ENCODE assay signal across 8 cellular contexts in the genomic region with DNA sequence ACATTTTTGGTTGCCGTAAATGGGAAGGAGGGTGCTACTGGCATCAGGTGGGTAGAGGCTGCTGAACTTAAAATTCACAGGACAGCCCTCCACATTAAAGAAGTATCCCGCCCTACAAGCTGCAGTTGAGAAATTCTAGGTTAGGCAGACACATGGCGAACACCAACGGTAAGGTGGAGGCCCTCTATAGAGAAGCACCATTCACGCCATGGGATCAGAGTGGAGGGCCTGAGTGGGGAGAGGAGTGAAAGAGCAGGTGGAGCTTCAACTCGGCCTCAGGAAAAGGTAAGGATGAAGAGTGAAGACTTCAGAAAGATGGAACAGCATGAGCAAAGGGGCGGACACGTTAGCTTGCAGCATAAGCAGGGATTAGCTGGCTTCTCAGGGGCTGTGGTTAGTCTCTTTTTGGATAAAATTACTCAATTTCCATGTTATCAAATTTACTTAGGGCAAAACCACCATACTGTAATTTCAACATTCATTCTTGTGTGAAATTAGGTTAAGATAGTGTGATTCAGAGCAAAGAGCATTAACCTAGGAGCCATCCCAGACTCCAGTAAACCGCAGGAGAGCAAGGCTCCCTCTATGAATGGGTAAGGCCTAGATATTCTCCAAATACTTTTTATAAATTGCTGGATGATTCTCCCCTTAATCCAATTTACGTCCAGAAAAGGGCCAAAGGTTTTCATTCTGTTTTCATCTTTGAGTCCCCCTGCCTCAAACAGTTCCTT. TPM values are rescaled to one million over a fixed set of nuclear protein-coding genes. Genes with fewer than 3 reads are reported as not detected.
A peak's percentile ranks its signal among the peaks of the same experiment; 100 is the strongest.
DNase-seq lines count a peak whose midpoint lies in the region; ATAC-seq and TF ChIP-seq lines count a peak whose summit lies in the region.

No MANE protein-coding gene starts in this region.

- POLR2A ChIA-PET in PC-3 (lab: Charles Lee; ENCODE audit: unreplicated experiment): no interaction called here

- H2AFZ ChIP-seq in PC-3 (ENCODE audit: low read length) (peak overlapping the region; percentile 90), trophoblast cell (ENCODE audit: insufficient read depth, low read length, poor library complexity) (no peak overlapping the region)

- H4K12ac ChIP-seq in trophoblast cell (ENCODE audit: low read depth, low read length): no peak overlapping the region

- H3K18ac ChIP-seq in trophoblast cell (ENCODE audit: low read length): no peak overlapping the region

- H4K91ac ChIP-seq in trophoblast cell (ENCODE audit: low read depth, low read length): no peak overlapping the region

- no peaks in the 10 kb centered on the region for H4K20me1 ChIP-seq in PC-3 (ENCODE audit: low read length)

- no peak overlapping the region for H2BK12ac ChIP-seq in trophoblast cell (ENCODE audit: low read length)

- H2BK5ac ChIP-seq in trophoblast cell (ENCODE audit: low read depth, low read length, poor library complexity): no peak overlapping the region

- H3K14ac ChIP-seq in trophoblast cell (ENCODE audit: low read length): no peak overlapping the region

- H3K79me2 ChIP-seq in PC-3 (ENCODE audit: low read length): peaks cover 23% of the 10 kb centered on the region
- peaks cover 6% of the 10 kb centered on the region for H3K79me2 ChIP-seq in trophoblast cell (ENCODE audit: control insufficient read depth, insufficient read depth, low read length, poor library complexity)

- peak; percentile 5 for DNase-seq in GM03348 (ENCODE audit: low spot score)
- no peak for DNase-seq in PC-3
- DNase-seq in trophoblast cell: peak in 1 of 2 donors; percentile 11
- DNase-seq in mucosa of descending colon: no peak
- DNase-seq in GM19238 (ENCODE audit: insufficient read length, low spot score): no peak

- no peaks in the 10 kb centered on the region for H3K9me2 ChIP-seq in PC-3 (replicated peaks; ENCODE audit: low read length)

- H3K23ac ChIP-seq in trophoblast cell (ENCODE audit: low read length): no peak overlapping the region

- no peak overlapping the region for H2BK120ac ChIP-seq in trophoblast cell (ENCODE audit: insufficient read depth, low read length, poor library complexity)

- H3K27ac ChIP-seq in PC-3 (ENCODE audit: low read length) (peak overlapping the region; percentile 65), trophoblast cell (ENCODE audit: low read depth, low read length) (no peak overlapping the region)

- H3K4me2 ChIP-seq in PC-3 (ENCODE audit: low read length) (peak overlapping the region; percentile 90), trophoblast cell (ENCODE audit: low read length) (peak overlapping the region; percentile 94)

- H2AK5ac ChIP-seq in trophoblast cell (ENCODE audit: low read length): no peak overlapping the region

- no peak overlapping the region for H3K4ac ChIP-seq in trophoblast cell (ENCODE audit: low read depth, low read length)

- H3K27me3 ChIP-seq in PC-3 (ENCODE audit: low read length) (no peaks in the 10 kb centered on the region), endocrine pancreas (ENCODE audit: control insufficient read depth, insufficient read depth, low read length) (no peaks in the 10 kb centered on the region), trophoblast cell (ENCODE audit: insufficient read depth, low read length) (no peaks in the 10 kb centered on the region)

- peak overlapping the region; percentile 94 for H3K9ac ChIP-seq in PC-3 (ENCODE audit: low read length)
- no peak overlapping the region for H3K9ac ChIP-seq in endocrine pancreas (ENCODE audit: control insufficient read depth, insufficient read depth, low read length)
- H3K9ac ChIP-seq in trophoblast cell (ENCODE audit: low read length): no peak overlapping the region

- peaks cover 13% of the 10 kb centered on the region for H3K4me1 ChIP-seq in PC-3 (ENCODE audit: insufficient read depth, low read length)
- no peaks in the 10 kb centered on the region for H3K4me1 ChIP-seq in endocrine pancreas (ENCODE audit: control insufficient read depth, insufficient read depth, low read length)
- H3K4me1 ChIP-seq in trophoblast cell (ENCODE audit: control insufficient read depth in 1 of 2, insufficient read depth in 2 of 2, low read length in 2 of 2): peaks cover 0 to 4% of the 10 kb centered on the region in 2 experiments
- no peaks in the 10 kb centered on the region for H3K4me1 ChIP-seq in mucosa of descending colon (ENCODE audit: low read depth)

- H3K9me3 ChIP-seq in PC-3 (ENCODE audit: low read length): no peaks in the 10 kb centered on the region
- no peaks in the 10 kb centered on the region for H3K9me3 ChIP-seq in endocrine pancreas (ENCODE audit: control insufficient read depth, low read length)
- H3K9me3 ChIP-seq in trophoblast cell (ENCODE audit: insufficient read depth, low read depth, low read length): no peaks in the 10 kb centered on the region
- H3K9me3 ChIP-seq in mucosa of descending colon: peaks cover 6% of the 10 kb centered on the region

- no TSS peak for BruUV-seq in PC-3 (replicated peaks; lab: Mats Ljungman, UMichigan)

- no CpG with 5 or more reads among the region's 10 CpGs for WGBS in trophoblast cell (ENCODE audit: extremely low coverage, insufficient coverage, insufficient read length)

- peak overlapping the region; percentile 77 for H3K4me3 ChIP-seq in PC-3 (ENCODE audit: low read length)
- H3K4me3 ChIP-seq in endocrine pancreas (ENCODE audit: control insufficient read depth, insufficient read depth, low read length): peak overlapping the region; percentile 56
- no peak overlapping the region for H3K4me3 ChIP-seq in trophoblast cell (ENCODE audit: low read depth, low read length)
- no peak overlapping the region for H3K4me3 ChIP-seq in mucosa of descending colon

- no peak overlapping the region for H4K8ac ChIP-seq in trophoblast cell (ENCODE audit: low read depth, low read length)

- CTCF ChIA-PET in PC-3 (lab: Charles Lee): no interaction called here

- peaks cover 6% of the 10 kb centered on the region for H3K79me1 ChIP-seq in trophoblast cell (ENCODE audit: low read length)

- no peak for TF ChIP-seq CTCF in PC-3 (conservative IDR thresholded peaks at IDR 0.05; ENCODE audit: low read depth, low read length)
- no peak for TF ChIP-seq CTCF in mucosa of descending colon (IDR thresholded peaks at IDR 0.05)

- no peaks in the 10 kb centered on the region for H3F3A ChIP-seq in PC-3 (ENCODE audit: low read length, unreplicated experiment)

- ATAC-seq in PC-3 (no peak), GM21423 (IDR thresholded peaks at IDR 0.05; ENCODE audit: unreplicated experiment) (no peak), mucosa of descending colon (no peak), GM21367 (IDR thresholded peaks at IDR 0.05; ENCODE audit: unreplicated experiment) (no peak)

- H3K36me3 ChIP-seq in PC-3 (ENCODE audit: low read depth, low read length): peaks cover 20% of the 10 kb centered on the region; the same call in 1 of the 2 replicates
- H3K36me3 ChIP-seq in endocrine pancreas (ENCODE audit: control insufficient read depth, insufficient read depth, low read length): no peaks in the 10 kb centered on the region
- peaks cover 2% of the 10 kb centered on the region in 2 experiments for H3K36me3 ChIP-seq in trophoblast cell (ENCODE audit: control insufficient read depth in 1 of 2, insufficient read depth in 2 of 2, low read length in 2 of 2)
- H3K36me3 ChIP-seq in mucosa of descending colon (ENCODE audit: low read depth): no peaks in the 10 kb centered on the region

- intact Hi-C loops in PC-3 (cut with micrococcal nuclease): loop anchor here (5.0 kb wide), 1 partner anchor 580 kb away; a partner anchor contains a TSS
- intact Hi-C loops in mucosa of descending colon (cut with DNase I, micrococcal nuclease): no loop called here

RNA-seq across cellular contexts. Expression of a gene that starts 1.2 kb away (rescaled TPM):
- total RNA-seq in PC-3 (2014; rRNA removed): 6.2 and 10.6 TPM in 2 replicates
- 5.4 and 6.7 TPM in 2 replicates for polyA plus RNA-seq in trophoblast cell (2013)
- 10 to 100 TPM in 1 of 3 donors, 1 to 10 TPM in 2; 4.9 to 11.6 (median 5.1) TPM for total RNA-seq in mucosa of descending colon

Comparison
In these comparisons a context has a peak if more than half of its experiments do, and no peak if none do; other contexts are left out.
1. H3K4me3 ChIP-seq: peak in PC-3 (single experiment) and endocrine pancreas (single experiment); none in trophoblast cell (single experiment) and mucosa of descending colon (single experiment).